22 cellular contexts compared by ENCODE assay signal in the genomic region with DNA sequence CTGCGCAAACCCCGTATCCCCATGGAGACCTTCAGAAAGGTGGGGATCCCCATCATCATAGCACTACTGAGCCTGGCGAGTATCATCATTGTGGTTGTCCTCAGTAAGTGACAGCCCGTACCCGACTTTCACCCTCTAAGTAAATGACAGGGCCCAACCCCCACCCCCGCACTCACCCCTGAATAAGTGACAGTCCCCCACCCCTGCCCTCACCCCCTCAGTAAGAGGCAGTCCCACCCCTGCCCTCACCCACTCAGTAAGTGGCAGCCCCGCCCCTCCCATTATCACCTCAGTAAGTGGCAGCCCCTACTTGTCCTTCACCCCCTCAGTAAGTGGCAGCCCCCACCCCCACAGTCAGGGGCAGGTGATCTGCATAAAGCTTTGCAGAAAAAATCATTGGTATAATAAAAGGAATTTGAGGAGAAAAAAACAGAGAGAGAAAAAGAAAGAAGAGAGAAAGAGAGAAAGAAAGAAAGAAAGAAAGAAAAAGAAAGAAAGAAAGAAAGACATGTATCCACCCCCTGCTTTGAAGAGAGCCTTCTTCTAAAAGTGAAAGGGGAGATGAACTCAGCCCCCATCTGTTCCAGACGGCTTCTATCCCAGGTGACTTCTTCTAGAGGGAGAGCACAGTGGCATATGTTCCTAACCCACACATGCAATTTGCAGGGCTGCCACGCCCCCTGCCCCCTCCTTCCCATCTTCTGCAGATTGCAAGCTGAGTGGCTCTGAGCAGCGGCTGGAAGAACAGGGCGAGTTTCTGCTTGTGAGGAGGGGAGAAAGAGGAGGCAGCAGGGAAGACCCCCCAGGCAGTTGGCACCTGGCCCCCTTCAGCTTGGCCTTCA. TPM values are rescaled to one million over a fixed set of nuclear protein-coding genes. Genes with fewer than 3 reads are reported as not detected.
DNase-seq lines count a peak whose midpoint lies in the region; ATAC-seq and TF ChIP-seq lines count a peak whose summit lies in the region.
"Had no signal": no experiment of that assay in that cellular context is flagged by ENCODE, and none has a peak within 500 bp of the region (broad histone marks: within the 10 kb centered on the region; RNA-seq: fewer than 3 reads in every experiment).

No MANE protein-coding gene starts in this region.

- TF ChIP-seq CTCF in MCF 10A (IDR thresholded peaks at IDR 0.05; ENCODE audit: unreplicated experiment) = no peak
- no peak for TF ChIP-seq CTCF in esophagus squamous epithelium (IDR thresholded peaks at IDR 0.05)

- peaks cover 12% of the 10 kb centered on the region for H3K27me3 Mint-ChIP-seq in MCF 10A (ENCODE audit: insufficient read depth, unreplicated experiment)

- DNase-seq in DMS79 (lab: John Stamatoyannopoulos, UW) = peak; percentile 47
- DNase-seq in NCI-H1436 (lab: John Stamatoyannopoulos, UW) = peak; percentile 68
- DNase-seq in OCI-M1 (lab: John Stamatoyannopoulos, UW) = peak; percentile 52
- peak; percentile 64 for DNase-seq in mesenteric fat pad (ENCODE audit: low spot score)
- no peak for DNase-seq in MCF 10A (ENCODE audit: unreplicated experiment)
- no peak for DNase-seq in occipital lobe (lab: John Stamatoyannopoulos, UW)
- DNase-seq in esophagus squamous epithelium (lab: John Stamatoyannopoulos, UW) = no peak
- DNase-seq: activated CD4-positive, alpha-beta T cell treated with anti-CD3 and anti-CD28 coated beads, Interleukin-2, amount 50 U/mL, for 48 hours; activated naive CD8-positive, alpha-beta T cell treated with anti-CD3 and anti-CD28 coated beads, Interleukin-2, amount 10 ng/mL, durations not matched to agents 7 days and 5 days; activated T-cell treated with anti-CD3 and anti-CD28 coated beads, Interleukin-2, amount 50 U/mL, for 4 hours; HFFc6; kidney glomerular epithelial cell; transverse colon had no signal

- intact Hi-C loops in MCF 10A (cut with micrococcal nuclease) (no loop called here), esophagus squamous epithelium (cut with DNase I) (no loop called here)

- no peak overlapping the region for H3K4me3 ChIP-seq in esophagus squamous epithelium
- H3K4me3 ChIP-seq: breast epithelium, hepatocyte, ovary, transverse colon had no signal

- POLR2A ChIA-PET in MCF 10A (lab: Yijun Ruan, JAX) = no interaction called here

- H3K36me3 ChIP-seq in esophagus squamous epithelium = peaks cover 9 to 95% (median 19%) of the 10 kb centered on the region in 3 donors
- H3K36me3 ChIP-seq: breast epithelium, ovary, transverse colon had no signal

- BruUV-seq in MCF 10A (replicated peaks; lab: Mats Ljungman, UMichigan) = no TSS peak

- no peaks in the 10 kb centered on the region for H3K4me1 Mint-ChIP-seq in MCF 10A (ENCODE audit: insufficient read depth, unreplicated experiment)
- H3K4me1 Mint-ChIP-seq: B cell had no signal

- CTCF ChIA-PET in MCF 10A (lab: Yijun Ruan, JAX) = no interaction called here

- no peaks in the 10 kb centered on the region for H3K4me1 ChIP-seq in esophagus squamous epithelium
- H3K4me1 ChIP-seq: breast epithelium, transverse colon had no signal

- WGBS in esophagus squamous epithelium, 2 donors = 59 to 63% methylated on average over 8 of the region's 11 CpGs

- no peaks in the 10 kb centered on the region for H3K36me3 Mint-ChIP-seq in MCF 10A (ENCODE audit: insufficient read depth, unreplicated experiment)
- H3K36me3 Mint-ChIP-seq: activated naive CD8-positive, alpha-beta T cell treated with anti-CD3 and anti-CD28 coated beads, Interleukin-2, amount 10 ng/mL, durations not matched to agents 7 days and 5 days had no signal

- ATAC-seq in HG02678 (IDR thresholded peaks at IDR 0.05; ENCODE audit: unreplicated experiment) = no peak
- ATAC-seq: activated T-cell treated with anti-CD3 and anti-CD28 coated beads, Interleukin-2, amount 50 U/mL, for 4 hours; Panc1 had no signal

- no peaks in the 10 kb centered on the region for H3K27me3 ChIP-seq in esophagus squamous epithelium
- H3K27me3 ChIP-seq: breast epithelium, hepatocyte, ovary, transverse colon had no signal

- H3K9me3 ChIP-seq in esophagus squamous epithelium = no peaks in the 10 kb centered on the region
- H3K9me3 ChIP-seq: breast epithelium, ovary, transverse colon had no signal

- no peak overlapping the region for H3K27ac Mint-ChIP-seq in MCF 10A (ENCODE audit: low read depth, unreplicated experiment)
- H3K27ac Mint-ChIP-seq: activated naive CD8-positive, alpha-beta T cell treated with anti-CD3 and anti-CD28 coated beads, Interleukin-2, amount 10 ng/mL, durations not matched to agents 7 days and 5 days; B cell; HFFc6 had no signal

- H3K4me3 Mint-ChIP-seq in MCF 10A (ENCODE audit: unreplicated experiment) = no peak overlapping the region
- H3K4me3 Mint-ChIP-seq: activated naive CD8-positive, alpha-beta T cell treated with anti-CD3 and anti-CD28 coated beads, Interleukin-2, amount 10 ng/mL, durations not matched to agents 7 days and 5 days; activated T-cell treated with anti-CD3 and anti-CD28 coated beads, Interleukin-2, amount 50 U/mL, for 4 hours; B cell; HFFc6 had no signal

- H3K27ac ChIP-seq in esophagus squamous epithelium = no peak overlapping the region
- H3K27ac ChIP-seq: breast epithelium, hepatocyte, ovary, transverse colon had no signal

- no peaks in the 10 kb centered on the region for H3K9me3 Mint-ChIP-seq in MCF 10A (ENCODE audit: unreplicated experiment)
- H3K9me3 Mint-ChIP-seq: activated naive CD8-positive, alpha-beta T cell treated with anti-CD3 and anti-CD28 coated beads, Interleukin-2, amount 10 ng/mL, durations not matched to agents 7 days and 5 days; activated T-cell treated with anti-CD3 and anti-CD28 coated beads, Interleukin-2, amount 50 U/mL, for 4 hours; HFFc6 had no signal

- no peak for TF ChIP-seq POLR2A in esophagus squamous epithelium (IDR thresholded peaks at IDR 0.05)

RNA-seq across cellular contexts. Expression of a gene that starts 12.5 kb away (rescaled TPM):
- total RNA-seq in mesenteric fat pad (not detected), MCF 10A (2022) (not detected in 2 replicates), occipital lobe (not detected), esophagus squamous epithelium (not detected)
- total RNA-seq: activated T-cell treated with anti-CD3 and anti-CD28 coated beads, Interleukin-2, amount 50 U/mL, for 4 hours; breast epithelium; dermis microvascular lymphatic vessel endothelial cell; HepG2; HFFc6; NCI-H460; ovary; transverse colon had no signal

RNA-seq across cellular contexts. Expression of a gene that starts 22.3 kb away (rescaled TPM):
- total RNA-seq in mesenteric fat pad (not detected), MCF 10A (2022) (not detected in 2 replicates), occipital lobe (not detected), esophagus squamous epithelium (100 to 1,000 TPM; 142 to 197 (median 161) TPM)
- total RNA-seq: B cell, dermis microvascular lymphatic vessel endothelial cell, HepG2, HFFc6, NCI-H460 had no signal

RNA-seq across cellular contexts. Expression of a gene that starts 53.4 kb away (rescaled TPM):
- 2.3 TPM for total RNA-seq in mesenteric fat pad
- total RNA-seq in MCF 10A (2022) = 0.32 TPM in 1 of 2 replicates, not detected in the other
- 12.2 TPM for total RNA-seq in occipital lobe
- total RNA-seq in esophagus squamous epithelium = 1 to 10 TPM in 3 of 4 donors, under 1 TPM in 1; 0.87 to 4.2 (median 1.3) TPM
- total RNA-seq: activated T-cell treated with anti-CD3 and anti-CD28 coated beads, Interleukin-2, amount 50 U/mL, for 4 hours; B cell; NCI-H460 had no signal

Comparison
In these comparisons a context has a peak if more than half of its experiments do, and no peak if none do; other contexts are left out.
1. DNase-seq: peak in DMS79 (single experiment), NCI-H1436 (single experiment), OCI-M1 (single experiment) and mesenteric fat pad (single experiment); none in MCF 10A (single experiment), occipital lobe (single experiment) and esophagus squamous epithelium (single experiment).
2. RNA of a gene that starts 22.3 kb away (total RNA-seq): 142 to 197 TPM in esophagus squamous epithelium; not detected in mesenteric fat pad (single experiment), not detected in MCF 10A and not detected in occipital lobe (single experiment); every median in the first group is over 100 times any median in the second.